28 cellular contexts compared by ENCODE assay signal in the genomic region with DNA sequence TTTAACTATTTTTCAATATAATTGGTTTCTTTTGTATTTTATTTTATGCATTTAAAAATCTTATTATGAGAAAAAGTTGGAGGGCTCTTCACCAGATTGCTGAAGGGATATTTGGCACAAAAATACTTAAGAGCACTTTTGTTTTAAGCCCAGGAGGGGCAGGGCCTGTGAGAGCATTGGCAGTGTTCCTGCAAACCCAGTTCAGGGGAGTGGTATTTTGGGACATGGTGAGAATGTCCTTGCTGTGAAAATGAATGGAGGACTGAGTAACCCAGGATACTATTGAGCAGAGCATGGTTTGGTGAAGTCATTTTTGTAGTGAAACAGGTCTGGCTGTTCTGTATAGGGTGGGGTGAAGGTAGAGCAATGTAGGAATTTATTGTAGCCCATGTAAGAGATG.
"Had no signal": no experiment of that assay in that cellular context is flagged by ENCODE, and none has a peak within 500 bp of the region (broad histone marks: within the 10 kb centered on the region; RNA-seq: fewer than 3 reads in every experiment).

No MANE protein-coding gene starts in this region.

- H3K27ac ChIP-seq: adrenal gland, ascending aorta, brain microvascular endothelial cell, coronary artery, dorsolateral prefrontal cortex, esophagus muscularis mucosa, foreskin keratinocyte, gastrocnemius medialis, WERI-Rb-1 had no signal

- DNase-seq: activated B cell treated with CpG ODN at 0.5 μM for 24 hours; activated CD4-positive, alpha-beta memory T cell treated with anti-CD3 and anti-CD28 coated beads for 36 hours; activated CD4-positive, alpha-beta T cell treated with anti-CD3 and anti-CD28 coated beads for 36 hours; activated CD4-positive, alpha-beta T cell treated with anti-CD3 and anti-CD28 coated beads, Interleukin-2, amount 10 ng/mL, durations not matched to agents 24 days and 14 days; activated CD4-positive, CD25-positive, alpha-beta regulatory T cell treated with anti-CD3 and anti-CD28 coated beads, Interleukin-2, amount 50 U/mL, for 72 hours; activated CD8-positive, alpha-beta memory T cell treated with anti-CD3 and anti-CD28 coated beads, Interleukin-2, amount 10 ng/mL, durations not matched to agents 7 days and 5 days; activated CD8-positive, alpha-beta memory T cell treated with anti-CD3 and anti-CD28 coated beads, Interleukin-2, amount 50 U/mL, for 4 hours; activated CD8-positive, alpha-beta T cell treated with anti-CD3 and anti-CD28 coated beads, Interleukin-2, amount 10 ng/mL, durations not matched to agents 7 days and 5 days; activated effector memory CD4-positive, alpha-beta T cell treated with anti-CD3 and anti-CD28 coated beads, Interleukin-2, amount 50 U/mL, for 16 hours; activated naive CD4-positive, alpha-beta T cell treated with anti-CD3 and anti-CD28 coated beads for 36 hours; activated naive CD8-positive, alpha-beta T cell treated with anti-CD3 and anti-CD28 coated beads for 36 hours; activated naive CD8-positive, alpha-beta T cell treated with anti-CD3 and anti-CD28 coated beads, Interleukin-2, amount 50 U/mL, for 24 hours; activated T-cell treated with anti-CD3 and anti-CD28 coated beads, Interleukin-2, amount 50 U/mL, for 1 hour; activated T-cell treated with anti-CD3 and anti-CD28 coated beads, Interleukin-2, amount 50 U/mL, for 48 hours; adrenal gland; brain microvascular endothelial cell; dorsolateral prefrontal cortex; effector memory CD4-positive, alpha-beta T cell; endodermal cell; foreskin keratinocyte; gastrocnemius medialis; T-helper 1 cell; T-helper 17 cell; T1000; WERI-Rb-1 had no signal

- H3K4me3 ChIP-seq: adrenal gland, ascending aorta, coronary artery, dorsolateral prefrontal cortex, esophagus muscularis mucosa, gastrocnemius medialis had no signal

- H3K4me1 ChIP-seq: adrenal gland, ascending aorta, esophagus muscularis mucosa, foreskin keratinocyte, gastrocnemius medialis had no signal

- ATAC-seq: activated CD4-positive, alpha-beta T cell treated with anti-CD3 and anti-CD28 coated beads for 36 hours; activated CD8-positive, alpha-beta memory T cell treated with anti-CD3 and anti-CD28 coated beads, Interleukin-2, amount 10 ng/mL, durations not matched to agents 7 days and 5 days; activated CD8-positive, alpha-beta T cell treated with anti-CD3 and anti-CD28 coated beads, Interleukin-2, amount 10 ng/mL, durations not matched to agents 7 days and 5 days; activated naive CD8-positive, alpha-beta T cell treated with anti-CD3 and anti-CD28 coated beads, Interleukin-2, amount 50 U/mL, for 24 hours; foreskin keratinocyte; gastrocnemius medialis; T-helper 17 cell had no signal

- H3K27me3 ChIP-seq: adrenal gland, ascending aorta, brain microvascular endothelial cell, dorsolateral prefrontal cortex, foreskin keratinocyte, gastrocnemius medialis had no signal

- H3K9me3 ChIP-seq: adrenal gland, ascending aorta, esophagus muscularis mucosa, gastrocnemius medialis had no signal

- H3K36me3 ChIP-seq: adrenal gland, ascending aorta, brain microvascular endothelial cell, esophagus muscularis mucosa, gastrocnemius medialis, WERI-Rb-1 had no signal
